8 cellular contexts compared by ENCODE assay signal in genomic region chr12:112125250-112125999, GRCh38. TPM values are rescaled to one million over a fixed set of nuclear protein-coding genes. Genes with fewer than 3 reads are reported as not detected.
A peak's percentile ranks its signal among the peaks of the same experiment; 100 is the strongest.
DNase-seq lines count a peak whose midpoint lies in the region; ATAC-seq and TF ChIP-seq lines count a peak whose summit lies in the region.

Gene TRAFD1 (plus strand): TSS chr12:112125560. CDS start chr12:112130523, 4,963 bp downstream.

- peak; percentile 96 for ATAC-seq in GM19043 (IDR thresholded peaks at IDR 0.05; ENCODE audit: low read depth, unreplicated experiment)
- ATAC-seq in HG03378 (IDR thresholded peaks at IDR 0.05; ENCODE audit: unreplicated experiment), result peak; percentile 88

- DNase-seq in AG10803 (ENCODE audit: low read depth), result peak; percentile 96
- DNase-seq in NCI-H460 (ENCODE audit: extremely low read depth, low read depth), result peak; percentile 95
- peak; percentile 99 for DNase-seq in activated CD4-positive, CD25-positive, alpha-beta regulatory T cell treated with anti-CD3 and anti-CD28 coated beads, Interleukin-2, amount 50 U/mL, for 72 hours
- DNase-seq in cerebellar nuclear complex (lab: John Stamatoyannopoulos, UW), result peak; percentile 52 to 81
- peak; percentile 100 for DNase-seq in islet precursor cell
- DNase-seq in stimulated activated CD4-positive, alpha-beta T cell treated with anti-CD3 and anti-CD28 coated beads, Interleukin-12 subunit alpha, Interleukin-12 subunit beta, amount 100 ng/mL, for 48 hours (ENCODE audit: low read depth in 2 of 3, low spot score in 1 of 3), result peak; percentile 97 to 98 (median 97)

- no peak for TF ChIP-seq CTCF in AG10803 (conservative IDR thresholded peaks at IDR 0.05; ENCODE audit: low read length)

- peak within 1 kb of the TSS; percentile 96 for H3K4me3 ChIP-seq in AG10803 (ENCODE audit: low read length)

RNA-seq across cellular contexts. Expression of gene TRAFD1, which starts in this region (rescaled TPM):
- total RNA-seq in NCI-H460 (2014; rRNA removed; shearing (Covaris generic)), result 14.8 and 16.4 TPM in 2 replicates
- polyA plus RNA-seq in NCI-H460 (2014; cell fraction: nucleus; rRNA removed), result 12.3 and 17.6 TPM in 2 replicates

Comparison
In these comparisons a context has a peak if more than half of its experiments do, and no peak if none do; other contexts are left out.
1. Peak in every context shown above with its lines: DNase-seq, ATAC-seq and H3K4me3 ChIP-seq.